In the genomic region with DNA sequence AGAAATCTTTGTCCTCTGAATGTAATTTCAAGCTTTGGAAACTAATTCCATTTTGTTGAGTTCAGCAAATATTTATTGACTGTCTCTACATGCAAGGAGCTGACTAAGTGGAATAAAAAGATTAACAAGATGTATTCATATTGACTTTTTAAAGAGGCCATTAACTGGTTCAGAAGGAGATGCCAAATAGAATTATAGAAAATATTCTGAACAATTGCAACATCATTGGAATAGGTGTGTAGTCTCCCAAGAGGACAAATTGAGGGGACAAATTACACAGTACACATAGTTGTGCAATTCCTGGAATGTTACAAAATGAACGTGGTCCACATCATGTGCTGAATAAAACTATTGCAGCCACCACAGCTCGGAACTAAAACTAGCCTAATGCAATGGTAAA, we compare ENCODE assay signal across 26 cellular contexts.
DNase-seq lines count a peak whose midpoint lies in the region; ATAC-seq, FAIRE-seq and TF ChIP-seq lines count a peak whose summit lies in the region.
"Had no signal": no experiment of that assay in that cellular context is flagged by ENCODE, and none has a peak within 500 bp of the region (broad histone marks: within the 10 kb centered on the region; RNA-seq: fewer than 3 reads in every experiment).

No MANE protein-coding gene starts in this region.

- no peaks in the 10 kb centered on the region for H3K27me3 Mint-ChIP-seq in astrocyte (ENCODE audit: low read depth, unreplicated experiment)
- H3K27me3 Mint-ChIP-seq: IgD-negative memory B cell had no signal

- H3K79me2 ChIP-seq in astrocyte (ENCODE audit: insufficient read depth, low read length), result no peaks in the 10 kb centered on the region

- H3K9me3 ChIP-seq in A549, result no peaks in the 10 kb centered on the region
- H3K9me3 ChIP-seq in astrocyte (ENCODE audit: insufficient read depth, low read depth, low read length), result no peaks in the 10 kb centered on the region
- no peaks in the 10 kb centered on the region for H3K9me3 ChIP-seq in gastrocnemius medialis

- FAIRE-seq in A549 (lab: Jason Lieb, UNC) (no peak), astrocyte (lab: Jason Lieb, UNC) (peak; percentile 20)
- FAIRE-seq: GM12892, HTR-8/SVneo had no signal

- ATAC-seq in A549, result no peak
- ATAC-seq in left lobe of liver, result peak; percentile 83
- peak; percentile 77 to 82 for ATAC-seq in gastrocnemius medialis
- ATAC-seq in stimulated activated effector memory CD8-positive, alpha-beta T cell treated with anti-CD3 and anti-CD28 coated beads, Interleukin-12 subunit alpha, Interleukin-12 subunit beta, amount 100 ng/mL, for 72 hours, result no peak
- ATAC-seq: Panc1 had no signal

- H3K4me2 ChIP-seq in A549 (no peak overlapping the region), astrocyte (ENCODE audit: low read length) (no peak overlapping the region)
- H3K4me2 ChIP-seq: KMS-11 had no signal

- H3K36me3 ChIP-seq in astrocyte (ENCODE audit: insufficient read depth, low read length) (no peaks in the 10 kb centered on the region), gastrocnemius medialis (no peaks in the 10 kb centered on the region)

- no peak overlapping the region for H2AFZ ChIP-seq in astrocyte (ENCODE audit: low read depth, low read length)

- no peaks in the 10 kb centered on the region for H3K27me3 ChIP-seq in astrocyte (ENCODE audit: insufficient read depth, low read length)
- no peaks in the 10 kb centered on the region for H3K27me3 ChIP-seq in gastrocnemius medialis

- peaks cover 2% of the 10 kb centered on the region for H3K9me3 Mint-ChIP-seq in astrocyte (ENCODE audit: unreplicated experiment)
- peaks cover 9% of the 10 kb centered on the region for H3K9me3 Mint-ChIP-seq in stimulated activated effector memory CD8-positive, alpha-beta T cell treated with anti-CD3 and anti-CD28 coated beads, Interleukin-12 subunit alpha, Interleukin-12 subunit beta, amount 100 ng/mL, for 72 hours

- H3K4me3 Mint-ChIP-seq in astrocyte (ENCODE audit: unreplicated experiment), result no peak overlapping the region
- H3K4me3 Mint-ChIP-seq in stimulated activated effector memory CD8-positive, alpha-beta T cell treated with anti-CD3 and anti-CD28 coated beads, Interleukin-12 subunit alpha, Interleukin-12 subunit beta, amount 100 ng/mL, for 72 hours, result no peak overlapping the region
- H3K4me3 Mint-ChIP-seq: IgD-negative memory B cell had no signal

- no peak for TF ChIP-seq POLR2A in A549 (IDR thresholded peaks at IDR 0.05; ENCODE audit: low read length)
- no peak for TF ChIP-seq POLR2A in gastrocnemius medialis (IDR thresholded peaks at IDR 0.05)

- intact Hi-C loops in gastrocnemius medialis (cut with DNase I; ENCODE audit: low total_unique reads), result no loop called here

- H3K9ac ChIP-seq in astrocyte (ENCODE audit: low read length), result no peak overlapping the region
- H3K9ac ChIP-seq: KMS-11 had no signal

- no peaks in the 10 kb centered on the region for H3K4me1 Mint-ChIP-seq in astrocyte (ENCODE audit: low read depth, unreplicated experiment)
- no peaks in the 10 kb centered on the region for H3K4me1 Mint-ChIP-seq in stimulated activated effector memory CD8-positive, alpha-beta T cell treated with anti-CD3 and anti-CD28 coated beads, Interleukin-12 subunit alpha, Interleukin-12 subunit beta, amount 100 ng/mL, for 72 hours
- H3K4me1 Mint-ChIP-seq: IgD-negative memory B cell had no signal

- no peak for TF ChIP-seq CTCF in A549 (IDR thresholded peaks at IDR 0.05)
- TF ChIP-seq CTCF in astrocyte (IDR thresholded peaks at IDR 0.05; ENCODE audit: insufficient read depth, low read depth, low read length), result no peak
- TF ChIP-seq CTCF in gastrocnemius medialis (IDR thresholded peaks at IDR 0.05 in 4 of 5, conservative IDR thresholded peaks at IDR 0.05 in 1 of 5), result no peak

- CTCF ChIA-PET in A549 (lab: Yijun Ruan, JAX), result no interaction called here

- no peak for TF ChIP-seq RAD21 in A549 (conservative IDR thresholded peaks at IDR 0.05 in 1 of 2, IDR thresholded peaks at IDR 0.05 in 1 of 2)

- H3K36me3 Mint-ChIP-seq in astrocyte (ENCODE audit: low read depth, unreplicated experiment), result no peaks in the 10 kb centered on the region
- H3K36me3 Mint-ChIP-seq in stimulated activated effector memory CD8-positive, alpha-beta T cell treated with anti-CD3 and anti-CD28 coated beads, Interleukin-12 subunit alpha, Interleukin-12 subunit beta, amount 100 ng/mL, for 72 hours, result no peaks in the 10 kb centered on the region
- H3K36me3 Mint-ChIP-seq: IgD-negative memory B cell had no signal

- H3K4me3 ChIP-seq in A549 (no peak overlapping the region), astrocyte (ENCODE audit: insufficient read depth, low read depth, low read length) (no peak overlapping the region), gastrocnemius medialis (no peak overlapping the region)
- H3K4me3 ChIP-seq: SK-N-MC had no signal

- H4K20me1 ChIP-seq in astrocyte (ENCODE audit: insufficient read depth, low read length), result no peaks in the 10 kb centered on the region

- POLR2A ChIA-PET in A549 (lab: Yijun Ruan, JAX), result no interaction called here

- H3K27ac Mint-ChIP-seq in astrocyte (ENCODE audit: unreplicated experiment), result no peak overlapping the region
- no peak overlapping the region for H3K27ac Mint-ChIP-seq in stimulated activated effector memory CD8-positive, alpha-beta T cell treated with anti-CD3 and anti-CD28 coated beads, Interleukin-12 subunit alpha, Interleukin-12 subunit beta, amount 100 ng/mL, for 72 hours
- H3K27ac Mint-ChIP-seq: IgD-negative memory B cell had no signal

- 51% methylated on average over 2 of the region's 2 CpGs for WGBS in A549 (ENCODE audit: missing lambda C conversion rate)

- no peak overlapping the region for H3K27ac ChIP-seq in A549
- no peak overlapping the region for H3K27ac ChIP-seq in astrocyte (ENCODE audit: low read depth, low read length)
- H3K27ac ChIP-seq in gastrocnemius medialis, result no peak overlapping the region
- H3K27ac ChIP-seq: KMS-11, RWPE1, SK-N-MC had no signal

- in situ Hi-C loops in gastrocnemius medialis (cut with MboI; ENCODE audit: low sequenced_read_pairs in 4 of 4), result no loop called here

- no peak for TF ChIP-seq EP300 in A549 (IDR thresholded peaks at IDR 0.05)

- H3K4me1 ChIP-seq in A549, result no peaks in the 10 kb centered on the region
- no peaks in the 10 kb centered on the region for H3K4me1 ChIP-seq in astrocyte (ENCODE audit: insufficient read depth, low read length)
- no peaks in the 10 kb centered on the region for H3K4me1 ChIP-seq in gastrocnemius medialis

- no peak for DNase-seq in A549 (ENCODE audit: low read depth in 1 of 2, low spot score in 1 of 2)
- no peak for DNase-seq in astrocyte (ENCODE audit: low read depth)
- DNase-seq in left lobe of liver (ENCODE audit: low spot score), result peak; percentile 48
- DNase-seq in gastrocnemius medialis, result no peak
- DNase-seq in NCI-H748 treated with DMSO at 0.1 percent for 48 hours (lab: John Stamatoyannopoulos, UW), result no peak
- DNase-seq in activated effector memory CD4-positive, alpha-beta T cell treated with anti-CD3 and anti-CD28 coated beads, Interleukin-2, amount 50 U/mL, for 16 hours, result no peak
- DNase-seq in stimulated activated effector memory CD8-positive, alpha-beta T cell treated with anti-CD3 and anti-CD28 coated beads, Interleukin-12 subunit alpha, Interleukin-12 subunit beta, amount 100 ng/mL, for 72 hours (ENCODE audit: low spot score in 2 of 2), result no peak
- DNase-seq: 8988T, Calu3, DMS153, DND-41, H7, NCI-H1092, NCI-H1417 treated with DMSO at 0.1 percent for 48 hours, NCI-H1694 treated with DMSO at 0.1 percent for 48 hours, NCI-H2081, NCI-H2227 treated with DMSO at 0.1 percent for 48 hours, NCI-H526 treated with DMSO at 0.1 percent for 48 hours, SHP77 treated with DMSO at 0.1 percent for 48 hours had no signal

TF ChIP-seq in A549, 52 proteins besides CTCF, POLR2A, EP300 and RAD21:
- TF ChIP-seq FOSL2 (IDR thresholded peaks at IDR 0.05), result no peak
- no peak for TF ChIP-seq FOSL2 (CRISPR knock-in tag; IDR thresholded peaks at IDR 0.05)
- peak; percentile 20 for TF ChIP-seq MAFK (IDR thresholded peaks at IDR 0.05; ENCODE audit: partially characterized antibody)

Comparison
In these comparisons a context has a peak if more than half of its experiments do, and no peak if none do; other contexts are left out.
1. ATAC-seq: peak in left lobe of liver (single experiment) and gastrocnemius medialis (2 of 2); none in A549 (0 of 2) and stimulated activated effector memory CD8-positive, alpha-beta T cell treated with anti-CD3 and anti-CD28 coated beads, Interleukin-12 subunit alpha, Interleukin-12 subunit beta, amount 100 ng/mL, for 72 hours (single experiment).